ENCODE assay signal across 8 cellular contexts in genomic region chr7:1531979-1532455, GRCh38. TPM values are rescaled to one million over a fixed set of nuclear protein-coding genes. Genes with fewer than 3 reads are reported as not detected.
DNase-seq lines count a peak whose midpoint lies in the region; ATAC-seq and TF ChIP-seq lines count a peak whose summit lies in the region.

No MANE protein-coding gene starts in this region.

- no peaks in the 10 kb centered on the region for H3K27me3 ChIP-seq in HCT116 (ENCODE audit: insufficient read depth, low read length)
- H3K27me3 ChIP-seq in right atrium auricular region: no peaks in the 10 kb centered on the region

- no TSS peak for BruUV-seq in HCT116 (replicated peaks; lab: Mats Ljungman, UMichigan)

- RAD21 ChIA-PET in HCT116 (lab: Charles Lee; ENCODE audit: low non-redundant PET in 1 of 2, low total read pairs in 2 of 2, uncharacterized antibody in 2 of 2, unreplicated experiment in 2 of 2): interaction anchor here in 1 of 2 experiments (1.0 kb wide), 1 partner anchor 24 kb away, joined by 3 read pairs; the partner anchor contains the start of gene TMEM184A

- H3K79me2 ChIP-seq in HCT116 (ENCODE audit: insufficient read depth, low read length): peaks cover 60% of the 10 kb centered on the region

- peak overlapping the region; percentile 86 for H3K4me3 Mint-ChIP-seq in activated CD4-positive, alpha-beta memory T cell treated with anti-CD3 and anti-CD28 coated beads, Interleukin-2, amount 10 ng/mL, durations not matched to agents 7 days and 5 days

- ATAC-seq in HCT116 (no peak), HG02610 (IDR thresholded peaks at IDR 0.05; ENCODE audit: unreplicated experiment) (no peak), GM21786 (IDR thresholded peaks at IDR 0.05; ENCODE audit: unreplicated experiment) (no peak)

- POLR2A ChIA-PET in HCT116 (lab: Charles Lee): no interaction called here
- POLR2A ChIA-PET in activated CD4-positive, alpha-beta memory T cell treated with anti-CD3 and anti-CD28 coated beads, Interleukin-2, amount 10 ng/mL, durations not matched to agents 7 days and 5 days (lab: Charles Lee): interaction anchor here (1.0 to 1.5 kb wide), 6 partner anchors 12 to 710 kb away, joined by 3 to 7 read pairs (median 4); partner anchors contain the start of genes MRM2, NUDT1 and PSMG3

- no peaks in the 10 kb centered on the region; the same call in 1 of the 2 replicates for H4K20me1 ChIP-seq in HCT116 (ENCODE audit: insufficient read depth)

- CTCF ChIA-PET in HCT116 (lab: Charles Lee): no interaction called here
- CTCF ChIA-PET in activated CD4-positive, alpha-beta memory T cell treated with anti-CD3 and anti-CD28 coated beads, Interleukin-2, amount 10 ng/mL, durations not matched to agents 7 days and 5 days (lab: Charles Lee): no interaction called here

- H3K27ac ChIP-seq in HCT116 (ENCODE audit: low read depth, low read length) (peak overlapping the region; percentile 92), right atrium auricular region (peak overlapping the region; percentile 99 to 100)

- H3K4me1 Mint-ChIP-seq in activated CD4-positive, alpha-beta memory T cell treated with anti-CD3 and anti-CD28 coated beads, Interleukin-2, amount 10 ng/mL, durations not matched to agents 7 days and 5 days: peaks cover 33% of the 10 kb centered on the region

- H3K36me3 ChIP-seq in HCT116 (ENCODE audit: control insufficient read depth in 1 of 2, insufficient read depth in 2 of 2, low read length in 2 of 2): peaks cover 2 to 6% of the 10 kb centered on the region in 2 experiments; a peak in 3 of 4 replicates
- peaks cover 6% of the 10 kb centered on the region for H3K36me3 ChIP-seq in right atrium auricular region

- H3K4me3 ChIP-seq in HCT116 (replicated peaks in 1 of 2; ENCODE audit: low read depth in 1 of 2, low read length in 2 of 2): peak overlapping the region; percentile 78 to 82
- H3K4me3 ChIP-seq in right atrium auricular region: peak overlapping the region; percentile 52 to 67

- no peak for TF ChIP-seq RAD21 in HCT116 (IDR thresholded peaks at IDR 0.05; ENCODE audit: low read depth)

- no peaks in the 10 kb centered on the region for H3K9me3 Mint-ChIP-seq in activated CD4-positive, alpha-beta memory T cell treated with anti-CD3 and anti-CD28 coated beads, Interleukin-2, amount 10 ng/mL, durations not matched to agents 7 days and 5 days

- intact Hi-C loops in HCT116 (cut with micrococcal nuclease): loop anchor here (1.0 kb wide), 1 partner anchor 24 kb away; the partner anchor contains the start of gene TMEM184A

- no peak for DNase-seq in HCT116 (ENCODE audit: low read depth, low spot score)
- no peak for DNase-seq in activated CD4-positive, alpha-beta memory T cell treated with anti-CD3 and anti-CD28 coated beads, Interleukin-2, amount 10 ng/mL, durations not matched to agents 7 days and 5 days
- DNase-seq in right atrium auricular region (ENCODE audit: low spot score): no peak
- DNase-seq in stimulated activated CD8-positive, alpha-beta memory T cell treated with anti-CD3 and anti-CD28 coated beads, Interleukin-4, amount 100 ng/mL, for 48 hours: peak; percentile 39
- DNase-seq in ecto neural progenitor cell (ENCODE audit: low spot score): no peak
- no peak for DNase-seq in HCEC 1CT

- TF ChIP-seq CTCF in HCT116 (IDR thresholded peaks at IDR 0.05 in 2 of 3, conservative IDR thresholded peaks at IDR 0.05 in 1 of 3; ENCODE audit: borderline replicate concordance in 1 of 3, insufficient read depth in 1 of 3, low read depth in 2 of 3, low read length in 2 of 3) (no peak), right atrium auricular region (IDR thresholded peaks at IDR 0.05) (no peak)

- H3K4me2 ChIP-seq in HCT116 (ENCODE audit: low read length): peak overlapping the region; percentile 86

- H3K27me3 Mint-ChIP-seq in activated CD4-positive, alpha-beta memory T cell treated with anti-CD3 and anti-CD28 coated beads, Interleukin-2, amount 10 ng/mL, durations not matched to agents 7 days and 5 days: no peaks in the 10 kb centered on the region

- H3K9ac ChIP-seq in HCT116 (ENCODE audit: low read length): peak overlapping the region; percentile 95

- H3K9me2 ChIP-seq in HCT116 (ENCODE audit: insufficient read depth): no peaks in the 10 kb centered on the region

- no peaks in the 10 kb centered on the region for H3K9me3 ChIP-seq in HCT116 (ENCODE audit: control insufficient read depth in 1 of 2, insufficient read depth in 1 of 2, low read depth in 1 of 2, low read length in 2 of 2)
- H3K9me3 ChIP-seq in right atrium auricular region: no peaks in the 10 kb centered on the region

- peak overlapping the region; percentile 92 for H3K27ac Mint-ChIP-seq in activated CD4-positive, alpha-beta memory T cell treated with anti-CD3 and anti-CD28 coated beads, Interleukin-2, amount 10 ng/mL, durations not matched to agents 7 days and 5 days

- H3K36me3 Mint-ChIP-seq in activated CD4-positive, alpha-beta memory T cell treated with anti-CD3 and anti-CD28 coated beads, Interleukin-2, amount 10 ng/mL, durations not matched to agents 7 days and 5 days (ENCODE audit: low read depth): peaks cover 9% of the 10 kb centered on the region

- TF ChIP-seq POLR2A in HCT116 (IDR thresholded peaks at IDR 0.05; ENCODE audit: borderline replicate concordance, extremely low read depth, insufficient read depth, insufficient read length): no peak

- H2AFZ ChIP-seq in HCT116 (ENCODE audit: low read depth, low read length, poor library complexity, severe bottlenecking): no peak overlapping the region

- H3K4me1 ChIP-seq in HCT116 (ENCODE audit: control insufficient read depth in 1 of 2, insufficient read depth in 2 of 2, low read length in 2 of 2): peaks cover 48 to 80% of the 10 kb centered on the region in 2 experiments
- peaks cover 0 to 53% of the 10 kb centered on the region in 2 donors for H3K4me1 ChIP-seq in right atrium auricular region

TF ChIP-seq in HCT116, 20 proteins besides CTCF, POLR2A, EP300 and RAD21:
- TF ChIP-seq POLR2AphosphoS5 (IDR thresholded peaks at IDR 0.05; ENCODE audit: low read depth, low read length): no peak
- no peak for TF ChIP-seq ZNF274 (IDR thresholded peaks at IDR 0.05; ENCODE audit: low read depth, low read length)
- no peak for TF ChIP-seq MAX (IDR thresholded peaks at IDR 0.05)
- no peak for TF ChIP-seq CEBPB (IDR thresholded peaks at IDR 0.05; ENCODE audit: low read depth)
- TF ChIP-seq FOSL1 (IDR thresholded peaks at IDR 0.05; ENCODE audit: low read depth): no peak
- no peak for TF ChIP-seq SIN3A (IDR thresholded peaks at IDR 0.05; ENCODE audit: low read depth)
- no peak for TF ChIP-seq EZH2phosphoT487 (IDR thresholded peaks at IDR 0.05; ENCODE audit: borderline replicate concordance)
- TF ChIP-seq EGR1 (IDR thresholded peaks at IDR 0.05; ENCODE audit: low read depth): no peak
- no peak for TF ChIP-seq YY1 (IDR thresholded peaks at IDR 0.05; ENCODE audit: extremely low read depth, insufficient replicate concordance, low read depth, low read length)
- TF ChIP-seq JUND (IDR thresholded peaks at IDR 0.05): no peak
- TF ChIP-seq SRF (IDR thresholded peaks at IDR 0.05; ENCODE audit: low read depth): no peak

RNA-seq across cellular contexts. Expression of gene MAFK, which starts 1.5 kb away (rescaled TPM):
- 56.3 TPM for total RNA-seq in HCT116 (2021; ENCODE audit: unreplicated experiment)
- polyA plus RNA-seq in HCT116 (2012): 35.3 and 61.9 TPM in 2 replicates
- 10 to 100 TPM; 34.1 to 37.6 TPM for total RNA-seq in activated CD4-positive, alpha-beta memory T cell treated with anti-CD3 and anti-CD28 coated beads, Interleukin-2, amount 10 ng/mL, durations not matched to agents 7 days and 5 days
- 10 to 100 TPM; 29.6 to 70.9 TPM for total RNA-seq in right atrium auricular region

RNA-seq across cellular contexts. Expression of gene TMEM184A, which starts 24.0 kb away (rescaled TPM):
- 34.8 TPM for total RNA-seq in HCT116 (2021; ENCODE audit: unreplicated experiment)
- 21.4 and 21.7 TPM in 2 replicates for polyA plus RNA-seq in HCT116 (2012)
- not detected for total RNA-seq in activated CD4-positive, alpha-beta memory T cell treated with anti-CD3 and anti-CD28 coated beads, Interleukin-2, amount 10 ng/mL, durations not matched to agents 7 days and 5 days
- total RNA-seq in right atrium auricular region: under 1 TPM in 1 of 2 donors, not detected in 1; 0.28 TPM

RNA-seq across cellular contexts. Expression of gene INTS1, which starts 27.8 kb away (rescaled TPM):
- total RNA-seq in HCT116 (2021; ENCODE audit: unreplicated experiment): 167 TPM
- polyA plus RNA-seq in HCT116 (2012): 100 TPM in 2 replicates
- 10 to 100 TPM; 79.2 to 87.5 TPM for total RNA-seq in activated CD4-positive, alpha-beta memory T cell treated with anti-CD3 and anti-CD28 coated beads, Interleukin-2, amount 10 ng/mL, durations not matched to agents 7 days and 5 days
- 10 to 100 TPM; 29.0 to 47.0 TPM for total RNA-seq in right atrium auricular region

RNA-seq across cellular contexts. Expression of gene PSMG3, which starts 37.8 kb away (rescaled TPM):
- total RNA-seq in HCT116 (2021; ENCODE audit: unreplicated experiment): 60.9 TPM
- polyA plus RNA-seq in HCT116 (2012): 82.1 and 82.9 TPM in 2 replicates
- total RNA-seq in activated CD4-positive, alpha-beta memory T cell treated with anti-CD3 and anti-CD28 coated beads, Interleukin-2, amount 10 ng/mL, durations not matched to agents 7 days and 5 days: 10 to 100 TPM; 32.7 to 34.9 TPM
- 10 to 100 TPM; 21.5 to 22.3 TPM for total RNA-seq in right atrium auricular region

Comparison
In these comparisons a context has a peak if more than half of its experiments do, and no peak if none do; other contexts are left out.
1. RNA of gene TMEM184A, which starts 24.0 kb away (total RNA-seq): 34.8 TPM in HCT116 (single experiment); 0.28 TPM in right atrium auricular region and not detected in activated CD4-positive, alpha-beta memory T cell treated with anti-CD3 and anti-CD28 coated beads, Interleukin-2, amount 10 ng/mL, durations not matched to agents 7 days and 5 days; every median in the first group is over 10 times any median in the second.